ENCODE assay signal across 8 cellular contexts in the genomic region with DNA sequence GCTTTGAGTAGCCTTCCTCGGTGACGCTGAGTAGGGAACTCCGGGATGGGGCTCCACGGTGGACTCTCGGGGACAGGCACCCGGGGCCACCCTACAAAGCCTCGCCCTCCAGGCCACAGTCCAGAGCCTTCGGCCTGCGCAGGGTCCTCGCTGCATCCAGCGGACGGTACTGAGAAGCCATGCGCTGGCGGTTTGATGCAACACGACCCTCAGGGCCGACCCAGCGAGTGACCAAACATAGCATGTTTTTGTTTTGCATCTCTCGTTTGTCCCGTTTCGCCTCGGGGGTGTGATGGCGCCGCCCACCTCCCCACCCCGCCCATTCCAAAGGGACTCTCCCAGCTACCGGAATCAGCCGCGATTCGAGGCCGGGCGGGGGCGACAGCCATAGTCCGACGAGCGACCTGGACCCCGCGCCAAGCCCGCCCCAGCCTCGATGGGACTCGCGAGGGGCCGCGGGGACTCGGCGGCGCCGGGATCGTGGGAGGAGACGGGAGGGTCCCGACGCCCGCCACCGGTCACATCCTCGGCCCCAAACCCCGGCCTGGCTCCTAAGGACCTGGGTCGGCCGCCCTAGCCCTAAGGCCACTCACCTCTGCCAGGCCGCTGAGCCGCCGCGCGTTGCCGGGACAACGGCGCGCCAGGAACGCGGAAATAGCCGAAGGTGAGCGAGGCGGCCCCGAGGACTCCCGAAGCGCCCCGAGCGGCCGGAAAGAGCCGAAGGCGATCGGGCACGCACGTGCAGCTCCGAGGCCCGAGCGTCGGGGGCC. TPM values are rescaled to one million over a fixed set of nuclear protein-coding genes. Genes with fewer than 3 reads are reported as not detected.
DNase-seq lines count a peak whose midpoint lies in the region; ATAC-seq and TF ChIP-seq lines count a peak whose summit lies in the region.

No MANE protein-coding gene starts in this region.

- ATAC-seq in HG03469 (IDR thresholded peaks at IDR 0.05; ENCODE audit: unreplicated experiment) (peak; percentile 24), right lobe of liver (peak; percentile 78 to 81 (median 80))

- H3K27ac ChIP-seq in duodenal mucosa (ENCODE audit: low read depth, low read length), result peak overlapping the region; percentile 65
- H3K27ac ChIP-seq in right lobe of liver, result peak overlapping the region in 2 of 3 donors; percentile 44 to 64

- peaks cover 6% of the 10 kb centered on the region for H3K36me3 Mint-ChIP-seq in activated CD4-positive, alpha-beta memory T cell treated with anti-CD3 and anti-CD28 coated beads, Interleukin-2, amount 10 ng/mL, durations not matched to agents 7 days and 5 days (ENCODE audit: low read depth)

- H3K27me3 ChIP-seq in duodenal mucosa (ENCODE audit: control insufficient read depth in 1 of 2, insufficient read depth in 2 of 2, low read length in 2 of 2) (no peaks in the 10 kb centered on the region), right lobe of liver (no peaks in the 10 kb centered on the region)

- peak overlapping the region; percentile 57 to 66 for H3K9ac ChIP-seq in duodenal mucosa (ENCODE audit: low read depth in 1 of 2, low read length in 2 of 2)

- TF ChIP-seq POLR2A in right lobe of liver (IDR thresholded peaks at IDR 0.05), result no peak

- H3K4me3 Mint-ChIP-seq in activated CD4-positive, alpha-beta memory T cell treated with anti-CD3 and anti-CD28 coated beads, Interleukin-2, amount 10 ng/mL, durations not matched to agents 7 days and 5 days, result peak overlapping the region; percentile 86

- POLR2A ChIA-PET in activated CD4-positive, alpha-beta memory T cell treated with anti-CD3 and anti-CD28 coated beads, Interleukin-2, amount 10 ng/mL, durations not matched to agents 7 days and 5 days (lab: Charles Lee), result interaction anchor here (0.9 to 3.7 kb wide), 12 partner anchors 10 to 217 kb away, joined by 3 to 25 read pairs (median 4); a partner anchor contains a TSS

- peaks cover 34% of the 10 kb centered on the region for H3K4me1 Mint-ChIP-seq in activated CD4-positive, alpha-beta memory T cell treated with anti-CD3 and anti-CD28 coated beads, Interleukin-2, amount 10 ng/mL, durations not matched to agents 7 days and 5 days

- H3K36me3 ChIP-seq in duodenal mucosa (ENCODE audit: control insufficient read depth in 1 of 2, insufficient read depth in 2 of 2, low read length in 2 of 2), result peaks cover 0 to 5% of the 10 kb centered on the region in 2 donors
- H3K36me3 ChIP-seq in right lobe of liver, result no peaks in the 10 kb centered on the region

- H3K4me3 ChIP-seq in duodenal mucosa (ENCODE audit: low read depth in 1 of 2, low read length in 2 of 2) (peak overlapping the region; percentile 63 to 81), right lobe of liver (peak overlapping the region; percentile 61 to 96 (median 64))

- intact Hi-C loops in right lobe of liver (cut with DNase I), result loop anchor here in 1 of 2 donors (10.0 kb wide), 1 partner anchor 55 kb away; no protein-coding TSS in a partner anchor

- DNase-seq in NK-92 treated with Interleukin-12 subunit alpha and Interleukin-12 subunit beta, amount 100 ng/mL, for 24 hours (lab: John Stamatoyannopoulos, UW), result peak; percentile 15
- DNase-seq in NK-92 (lab: John Stamatoyannopoulos, UW; ENCODE audit: unreplicated experiment) (no peak), NCI-H82 treated with DMSO at 0.1 percent for 48 hours (lab: John Stamatoyannopoulos, UW; ENCODE audit: unreplicated experiment) (peak; percentile 55), right lobe of liver (peak; percentile 87 to 88 (median 87))
- peak; percentile 92 for DNase-seq in activated CD4-positive, alpha-beta memory T cell treated with anti-CD3 and anti-CD28 coated beads, Interleukin-2, amount 10 ng/mL, durations not matched to agents 7 days and 5 days
- peak; percentile 90 to 93 for DNase-seq in stimulated activated CD4-positive, alpha-beta T cell treated with anti-CD3 and anti-CD28 coated beads, Interleukin-2, amount 100 ng/mL, for 48 hours

- H3K27me3 Mint-ChIP-seq in activated CD4-positive, alpha-beta memory T cell treated with anti-CD3 and anti-CD28 coated beads, Interleukin-2, amount 10 ng/mL, durations not matched to agents 7 days and 5 days, result no peaks in the 10 kb centered on the region

- H3K9me3 ChIP-seq in duodenal mucosa (ENCODE audit: control insufficient read depth in 1 of 2, low read length in 2 of 2) (no peaks in the 10 kb centered on the region), right lobe of liver (no peaks in the 10 kb centered on the region)

- TF ChIP-seq CTCF in right lobe of liver (IDR thresholded peaks at IDR 0.05), result no peak

- H3K4me1 ChIP-seq in duodenal mucosa (ENCODE audit: control insufficient read depth in 1 of 2, insufficient read depth in 2 of 2, low read length in 2 of 2) (peaks cover 19 to 35% of the 10 kb centered on the region in 2 donors), right lobe of liver (peaks cover 0 to 26% (median 8%) of the 10 kb centered on the region in 4 donors)

- under 1% methylated on average over 21 of the region's 85 CpGs for WGBS in right lobe of liver (ENCODE audit: insufficient coverage, low coverage, low lambda C conversion rate, missing lambda C conversion rate)

- CTCF ChIA-PET in activated CD4-positive, alpha-beta memory T cell treated with anti-CD3 and anti-CD28 coated beads, Interleukin-2, amount 10 ng/mL, durations not matched to agents 7 days and 5 days (lab: Charles Lee), result interaction anchor here (0.6 to 1.3 kb wide), 3 partner anchors 68 to 194 kb away, joined by 3 read pairs; a partner anchor contains a TSS

- no peaks in the 10 kb centered on the region for H3K9me3 Mint-ChIP-seq in activated CD4-positive, alpha-beta memory T cell treated with anti-CD3 and anti-CD28 coated beads, Interleukin-2, amount 10 ng/mL, durations not matched to agents 7 days and 5 days

- peak overlapping the region; percentile 100 for H3K27ac Mint-ChIP-seq in activated CD4-positive, alpha-beta memory T cell treated with anti-CD3 and anti-CD28 coated beads, Interleukin-2, amount 10 ng/mL, durations not matched to agents 7 days and 5 days

RNA-seq across cellular contexts. Expression of a gene that starts 1.6 kb away (rescaled TPM):
- total RNA-seq in activated CD4-positive, alpha-beta memory T cell treated with anti-CD3 and anti-CD28 coated beads, Interleukin-2, amount 10 ng/mL, durations not matched to agents 7 days and 5 days, result 1 to 10 TPM; 7.7 to 9.1 TPM
- total RNA-seq in right lobe of liver, result 1 to 10 TPM; 2.9 to 8.9 (median 5.4) TPM

RNA-seq across cellular contexts. Expression of a gene that starts 1.9 kb away (rescaled TPM):
- total RNA-seq in activated CD4-positive, alpha-beta memory T cell treated with anti-CD3 and anti-CD28 coated beads, Interleukin-2, amount 10 ng/mL, durations not matched to agents 7 days and 5 days, result 10 to 100 TPM; 24.2 to 24.5 TPM
- 1 to 10 TPM; 2.9 to 8.4 (median 5.8) TPM for total RNA-seq in right lobe of liver
